12 cellular contexts compared by ENCODE assay signal in the genomic region with DNA sequence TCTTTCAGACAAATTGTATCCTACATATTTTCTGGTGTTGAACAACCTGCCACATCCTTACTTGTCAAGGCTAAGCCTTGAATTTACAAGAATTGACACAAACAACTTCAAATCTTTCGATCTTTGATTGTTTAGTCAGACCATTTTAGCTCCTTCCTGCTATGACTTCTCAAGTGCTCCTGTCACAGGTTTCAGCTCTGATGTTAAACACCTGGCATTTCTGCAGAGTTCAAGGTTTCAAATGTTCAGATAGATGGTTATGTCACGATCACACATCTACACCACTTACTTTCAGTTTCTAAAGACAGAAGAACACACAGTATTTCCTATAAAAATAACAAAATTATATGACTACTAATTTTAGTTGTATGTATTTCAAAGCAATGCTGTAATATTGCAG.
A peak's percentile ranks its signal among the peaks of the same experiment; 100 is the strongest.
DNase-seq lines count a peak whose midpoint lies in the region; ATAC-seq and TF ChIP-seq lines count a peak whose summit lies in the region.
"Had no signal": no experiment of that assay in that cellular context is flagged by ENCODE, and none has a peak within 500 bp of the region (broad histone marks: within the 10 kb centered on the region; RNA-seq: fewer than 3 reads in every experiment).

No MANE protein-coding gene starts in this region.

- no peak overlapping the region for H3K27ac ChIP-seq in AG04450 (ENCODE audit: low read depth, low read length)
- no peak overlapping the region for H3K27ac ChIP-seq in neuronal stem cell (replicated peaks; ENCODE audit: low read length)
- H3K27ac ChIP-seq in A673 (ENCODE audit: low read depth, low read length, poor library complexity, severe bottlenecking) = no peak overlapping the region
- H3K27ac ChIP-seq: upper lobe of right lung had no signal

- DNase-seq in AG04450 (ENCODE audit: low read depth, low spot score) (no peak), adipocyte (ENCODE audit: low read depth) (no peak), neuronal stem cell (ENCODE audit: low spot score) (no peak), endothelial cell (ENCODE audit: low spot score) (no peak), A673 (ENCODE audit: low spot score) (no peak)
- DNase-seq: upper lobe of right lung had no signal

- CTCF ChIA-PET in AG04450 (lab: Charles Lee) = no interaction called here
- CTCF ChIA-PET in A673 (lab: Charles Lee) = no interaction called here

- TF ChIP-seq CTCF in AG04450 (IDR thresholded peaks at IDR 0.05; ENCODE audit: low read depth, low read length) (no peak), endothelial cell (IDR thresholded peaks at IDR 0.05; ENCODE audit: unreplicated experiment) (no peak), A673 (conservative IDR thresholded peaks at IDR 0.05; ENCODE audit: low read depth, low read length) (no peak)

- no peaks in the 10 kb centered on the region for H3K27me3 Mint-ChIP-seq in endothelial cell (ENCODE audit: unreplicated experiment)
- H3K27me3 Mint-ChIP-seq: activated T-helper 17 cell treated with anti-CD3 and anti-CD28 coated beads, Interleukin-2, amount 50 U/mL, for 72 hours had no signal

- no peak overlapping the region for H4K8ac ChIP-seq in neuronal stem cell (ENCODE audit: low read depth, low read length)

- no peaks in the 10 kb centered on the region for H3K9me3 Mint-ChIP-seq in endothelial cell (ENCODE audit: unreplicated experiment)
- H3K9me3 Mint-ChIP-seq: activated T-helper 17 cell treated with anti-CD3 and anti-CD28 coated beads, Interleukin-2, amount 50 U/mL, for 72 hours; T-helper 1 cell treated with Interleukin-12 subunit alpha and Interleukin-12 subunit beta and Interleukin-4 antibody, amounts not matched to agents 30 μg/mL and 1 μg/mL, for 36 hours had no signal

- ATAC-seq in GM19025 (IDR thresholded peaks at IDR 0.05; ENCODE audit: low read depth, unreplicated experiment) = peak; percentile 91
- peak; percentile 89 for ATAC-seq in HG02973 (IDR thresholded peaks at IDR 0.05; ENCODE audit: unreplicated experiment)
- ATAC-seq in HG03571 (IDR thresholded peaks at IDR 0.05; ENCODE audit: unreplicated experiment) = no peak
- ATAC-seq: activated T-helper 17 cell treated with anti-CD3 and anti-CD28 coated beads, Interleukin-2, amount 50 U/mL, for 72 hours; upper lobe of right lung had no signal

- H3K36me3 Mint-ChIP-seq in endothelial cell (ENCODE audit: low read depth, unreplicated experiment) = no peaks in the 10 kb centered on the region

- no peak overlapping the region for H3K9ac ChIP-seq in adipocyte (ENCODE audit: low read length)
- H3K9ac ChIP-seq in neuronal stem cell (ENCODE audit: low read depth, low read length, poor library complexity) = no peak overlapping the region

- no CpG with 5 or more reads among the region's 2 CpGs for WGBS in neuronal stem cell (ENCODE audit: extremely low coverage in 2 of 2, insufficient read length in 2 of 2, insufficient replicate concordance in 1 of 2), 2 donors

- H3K4me1 ChIP-seq in adipocyte (ENCODE audit: control insufficient read depth, insufficient read depth, low read length) (no peaks in the 10 kb centered on the region), neuronal stem cell (ENCODE audit: control insufficient read depth in 2 of 2, insufficient read depth in 1 of 2, low read depth in 1 of 2, low read length in 2 of 2) (peaks cover 0 to 2% of the 10 kb centered on the region in 2 donors), A673 (ENCODE audit: insufficient read depth, low read length, poor library complexity, severe bottlenecking) (no peaks in the 10 kb centered on the region)
- H3K4me1 ChIP-seq: upper lobe of right lung had no signal

- no peak overlapping the region for H2AFZ ChIP-seq in neuronal stem cell (ENCODE audit: low read length)

- H3K4ac ChIP-seq in neuronal stem cell (ENCODE audit: low read length) = no peak overlapping the region

- no peak overlapping the region for H4K91ac ChIP-seq in neuronal stem cell (ENCODE audit: low read depth, low read length, poor library complexity)

- POLR2A ChIA-PET in AG04450 (lab: Yijun Ruan, JAX) = no interaction called here
- POLR2A ChIA-PET in A673 (lab: Charles Lee; ENCODE audit: low non-redundant PET) = no interaction called here

- no peak overlapping the region for H3K27ac Mint-ChIP-seq in endothelial cell (ENCODE audit: unreplicated experiment)
- H3K27ac Mint-ChIP-seq: activated T-helper 17 cell treated with anti-CD3 and anti-CD28 coated beads, Interleukin-2, amount 50 U/mL, for 72 hours; T-helper 1 cell treated with Interleukin-12 subunit alpha and Interleukin-12 subunit beta and Interleukin-4 antibody, amounts not matched to agents 30 μg/mL and 1 μg/mL, for 36 hours had no signal

- BruUV-seq in A673 (replicated peaks; lab: Mats Ljungman, UMichigan) = no TSS peak

- no peaks in the 10 kb centered on the region for H3K4me1 Mint-ChIP-seq in endothelial cell (ENCODE audit: unreplicated experiment)
- H3K4me1 Mint-ChIP-seq: activated T-helper 17 cell treated with anti-CD3 and anti-CD28 coated beads, Interleukin-2, amount 50 U/mL, for 72 hours had no signal

- intact Hi-C loops in A673 (cut with micrococcal nuclease; ENCODE audit: unreplicated experiment) = no loop called here

- H2BK12ac ChIP-seq in neuronal stem cell (ENCODE audit: low read length) = no peak overlapping the region

- H3K18ac ChIP-seq in neuronal stem cell (ENCODE audit: low read length) = no peak overlapping the region

- H3K36me3 ChIP-seq in adipocyte (ENCODE audit: control insufficient read depth, insufficient read depth, low read length, severe bottlenecking) (no peaks in the 10 kb centered on the region), neuronal stem cell (replicated peaks in 1 of 2; ENCODE audit: control insufficient read depth in 2 of 2, insufficient read depth in 2 of 2, low read length in 2 of 2) (no peaks in the 10 kb centered on the region), A673 (ENCODE audit: insufficient read depth, low read length, poor library complexity, severe bottlenecking) (no peaks in the 10 kb centered on the region)
- H3K36me3 ChIP-seq: upper lobe of right lung had no signal

- H3K4me3 Mint-ChIP-seq in endothelial cell (ENCODE audit: unreplicated experiment) = no peak overlapping the region
- H3K4me3 Mint-ChIP-seq: activated T-helper 17 cell treated with anti-CD3 and anti-CD28 coated beads, Interleukin-2, amount 50 U/mL, for 72 hours; T-helper 1 cell treated with Interleukin-12 subunit alpha and Interleukin-12 subunit beta and Interleukin-4 antibody, amounts not matched to agents 30 μg/mL and 1 μg/mL, for 36 hours had no signal

- H3K9me3 ChIP-seq in AG04450 (ENCODE audit: control insufficient read depth, insufficient read depth, low read length) (no peaks in the 10 kb centered on the region), adipocyte (ENCODE audit: control insufficient read depth, low read length) (no peaks in the 10 kb centered on the region), neuronal stem cell (replicated peaks in 1 of 2; ENCODE audit: control insufficient read depth in 2 of 2, insufficient read depth in 1 of 2, low read depth in 1 of 2, low read length in 2 of 2) (peaks cover 0 to 6% of the 10 kb centered on the region in 2 donors), A673 (ENCODE audit: low read depth, low read length, poor library complexity, severe bottlenecking) (no peaks in the 10 kb centered on the region)
- H3K9me3 ChIP-seq: upper lobe of right lung had no signal

- H3K4me3 ChIP-seq in AG04450 (ENCODE audit: low read depth, low read length) (peak overlapping the region; percentile 37), adipocyte (ENCODE audit: low read length) (peak overlapping the region; percentile 42), neuronal stem cell (ENCODE audit: low read length in 2 of 2) (no peak overlapping the region), A673 (ENCODE audit: low read depth, low read length, poor library complexity, severe bottlenecking) (no peak overlapping the region)
- H3K4me3 ChIP-seq: lung, upper lobe of right lung had no signal

- no peaks in the 10 kb centered on the region for H3K79me1 ChIP-seq in neuronal stem cell (ENCODE audit: low read depth, low read length)

- H2BK5ac ChIP-seq in neuronal stem cell (ENCODE audit: low read length) = no peak overlapping the region

- H3K4me2 ChIP-seq in neuronal stem cell (ENCODE audit: insufficient read depth, low read length, poor library complexity, severe bottlenecking) = no peak overlapping the region

- H3K14ac ChIP-seq in neuronal stem cell (ENCODE audit: low read length) = no peak overlapping the region

- no peak overlapping the region for H3K23ac ChIP-seq in neuronal stem cell (ENCODE audit: low read depth, low read length, poor library complexity)

- no peak overlapping the region for H2AK5ac ChIP-seq in neuronal stem cell (ENCODE audit: low read depth, low read length)

- no peak overlapping the region for H2BK15ac ChIP-seq in neuronal stem cell (ENCODE audit: low read length)

- H2BK120ac ChIP-seq in neuronal stem cell (ENCODE audit: low read depth, low read length) = no peak overlapping the region

- H3K27me3 ChIP-seq in AG04450 (ENCODE audit: control insufficient read depth, insufficient read depth, low read length) (no peaks in the 10 kb centered on the region), adipocyte (replicated peaks; ENCODE audit: control insufficient read depth, insufficient read depth, low read length) (no peaks in the 10 kb centered on the region), neuronal stem cell (ENCODE audit: control insufficient read depth in 3 of 3, insufficient read depth in 3 of 3, low read depth in 1 of 3, low read length in 3 of 3) (no peaks in the 10 kb centered on the region), A673 (replicated peaks; ENCODE audit: insufficient read depth, low read depth, low read length, poor library complexity) (no peaks in the 10 kb centered on the region)
- H3K27me3 ChIP-seq: upper lobe of right lung had no signal

Comparison
In these comparisons a context has a peak if more than half of its experiments do, and no peak if none do; other contexts are left out.
1. H3K4me3 ChIP-seq: peak in AG04450 (single experiment) and adipocyte (single experiment); none in neuronal stem cell (0 of 2) and A673 (single experiment).